Comparison of ENCODE assay signal across 34 cellular contexts in the genomic region with DNA sequence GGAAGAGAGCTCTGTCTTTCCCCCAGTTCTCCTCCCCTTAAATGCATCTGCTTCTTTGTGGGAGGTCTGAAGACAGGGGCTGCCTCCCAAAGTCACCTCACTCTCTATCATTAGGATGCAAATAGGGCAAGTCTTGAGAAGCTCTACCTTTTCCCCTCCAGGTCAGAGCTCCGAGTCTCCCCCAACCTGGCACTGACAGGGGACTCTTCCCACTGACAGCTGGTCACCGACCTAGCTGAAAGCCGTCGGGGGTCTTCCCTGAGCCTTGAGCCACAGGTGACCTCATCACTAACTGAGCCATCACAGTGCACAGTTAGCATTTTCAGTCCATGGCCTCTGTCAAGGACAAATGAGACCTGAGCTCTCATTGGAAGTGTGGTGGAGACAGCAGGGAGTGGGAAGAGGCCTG.
DNase-seq lines count a peak whose midpoint lies in the region; TF ChIP-seq lines count a peak whose summit lies in the region.
"Had no signal": no experiment of that assay in that cellular context is flagged by ENCODE, and none has a peak within 500 bp of the region (broad histone marks: within the 10 kb centered on the region; RNA-seq: fewer than 3 reads in every experiment).

No MANE protein-coding gene starts in this region.

- H3K4me1 ChIP-seq in endodermal cell (ENCODE audit: control insufficient read depth, insufficient read depth, low read length) (no peaks in the 10 kb centered on the region), urinary bladder (ENCODE audit: insufficient read depth) (no peaks in the 10 kb centered on the region)
- H3K4me1 ChIP-seq: parathyroid adenoma, testis had no signal

- no peaks in the 10 kb centered on the region for H3K36me3 ChIP-seq in endodermal cell (ENCODE audit: control insufficient read depth, insufficient read depth, low read length)
- no peaks in the 10 kb centered on the region for H3K36me3 ChIP-seq in urinary bladder (ENCODE audit: insufficient read depth)
- H3K36me3 ChIP-seq: cardiac muscle cell had no signal

- H3K27me3 Mint-ChIP-seq in endodermal cell (ENCODE audit: insufficient read depth), result no peaks in the 10 kb centered on the region
- H3K27me3 Mint-ChIP-seq: activated T-cell treated with anti-CD3 and anti-CD28 coated beads, Interleukin-2, amount 50 U/mL, for 24 hours had no signal

- H3K36me3 Mint-ChIP-seq in endodermal cell (ENCODE audit: low read depth), result no peaks in the 10 kb centered on the region
- H3K36me3 Mint-ChIP-seq: activated naive CD8-positive, alpha-beta T cell treated with anti-CD3 and anti-CD28 coated beads for 36 hours; T-cell had no signal

- H3K9me3 ChIP-seq in endodermal cell (ENCODE audit: control insufficient read depth, low read length), result no peaks in the 10 kb centered on the region
- H3K9me3 ChIP-seq: testis had no signal

- no peak overlapping the region for H3K4me3 ChIP-seq in endodermal cell (ENCODE audit: low read length)
- no peak overlapping the region for H3K4me3 ChIP-seq in urinary bladder (ENCODE audit: low read depth, low read length)
- H3K4me3 ChIP-seq: cardiac muscle cell, coronary artery, smooth muscle cell, testis had no signal

- no peak for TF ChIP-seq CTCF in endodermal cell (conservative IDR thresholded peaks at IDR 0.05)

- no peaks in the 10 kb centered on the region for H3K9me3 Mint-ChIP-seq in endodermal cell
- H3K9me3 Mint-ChIP-seq: activated naive CD8-positive, alpha-beta T cell treated with anti-CD3 and anti-CD28 coated beads for 36 hours; activated T-cell treated with anti-CD3 and anti-CD28 coated beads, Interleukin-2, amount 50 U/mL, for 24 hours; nephron; T-cell had no signal

- peaks cover 16% of the 10 kb centered on the region for H3K4me1 Mint-ChIP-seq in endodermal cell
- H3K4me1 Mint-ChIP-seq: activated naive CD8-positive, alpha-beta T cell treated with anti-CD3 and anti-CD28 coated beads for 36 hours; nephron; T-cell had no signal

- H3K4me3 Mint-ChIP-seq in endodermal cell, result no peak overlapping the region
- H3K4me3 Mint-ChIP-seq: activated naive CD8-positive, alpha-beta T cell treated with anti-CD3 and anti-CD28 coated beads for 36 hours; activated T-cell treated with anti-CD3 and anti-CD28 coated beads, Interleukin-2, amount 50 U/mL, for 24 hours; nephron; T-cell had no signal

- DNase-seq in NCI-H2227 (lab: John Stamatoyannopoulos, UW; ENCODE audit: unreplicated experiment) (peak; percentile 8), NCI-H2227 treated with DMSO at 0.1 percent for 48 hours (lab: John Stamatoyannopoulos, UW) (no peak), endodermal cell (peak; percentile 88), islet precursor cell (peak; percentile 59), NCI-H1930 (lab: John Stamatoyannopoulos, UW) (no peak), HK-2 (ENCODE audit: unreplicated experiment) (no peak), activated T-cell treated with anti-CD3 and anti-CD28 coated beads for 4 hours (no peak)
- DNase-seq: 8988T; activated CD4-positive, alpha-beta T cell treated with anti-CD3 and anti-CD28 coated beads, Interleukin-2, amount 50 U/mL, for 1 hour; activated CD4-positive, CD25-positive, alpha-beta regulatory T cell; activated gamma-delta T cell; activated naive CD8-positive, alpha-beta T cell treated with anti-CD3 and anti-CD28 coated beads for 36 hours; activated T-cell treated with anti-CD3 and anti-CD28 coated beads, Interleukin-2, amount 50 U/mL, for 24 hours; aorta; COR-L47; effector memory CD4-positive, alpha-beta T cell; GF-D8; HCEC 1CT; KG1; left cardiac atrium; NCI-H1105 treated with DMSO at 0.1 percent for 48 hours; NCI-H2081 treated with DMSO at 0.1 percent for 48 hours; NCI-H446; OCI-M1; right cardiac atrium; stimulated activated naive CD8-positive, alpha-beta T cell treated with anti-CD3 and anti-CD28 coated beads, Interleukin-15, Interleukin-2, amounts not matched to agents 100 U/mL and 50 U/mL, for 24 hours; T-cell; testis had no signal

- 11 to 42% methylated on average over 2 to 4 of the region's 4 CpGs for WGBS in endodermal cell (ENCODE audit: insufficient coverage in 1 of 2, insufficient read length in 1 of 2), 2 experiments
- 44% methylated on average over 4 of the region's 4 CpGs for WGBS in urinary bladder

- H3K27ac ChIP-seq in endodermal cell (ENCODE audit: low read depth, low read length) (no peak overlapping the region), urinary bladder (ENCODE audit: low read depth) (peak overlapping the region; percentile 33)
- H3K27ac ChIP-seq: coronary artery, parathyroid adenoma, testis had no signal

- no peak overlapping the region for H3K27ac Mint-ChIP-seq in endodermal cell
- H3K27ac Mint-ChIP-seq: activated naive CD8-positive, alpha-beta T cell treated with anti-CD3 and anti-CD28 coated beads for 36 hours; activated T-cell treated with anti-CD3 and anti-CD28 coated beads, Interleukin-2, amount 50 U/mL, for 24 hours; nephron; T-cell had no signal

- no peaks in the 10 kb centered on the region for H3K27me3 ChIP-seq in endodermal cell (ENCODE audit: control insufficient read depth, insufficient read depth, low read length, poor library complexity, severe bottlenecking)
- H3K27me3 ChIP-seq: cardiac muscle cell, testis had no signal

- H3K9ac ChIP-seq in endodermal cell (ENCODE audit: extremely low read depth, low read length, poor library complexity, severe bottlenecking), result no peak overlapping the region
- H3K9ac ChIP-seq: parathyroid adenoma had no signal

Comparison
In these comparisons a context has a peak if more than half of its experiments do, and no peak if none do; other contexts are left out.
1. DNase-seq: peak in NCI-H2227 (single experiment), endodermal cell (single experiment) and islet precursor cell (single experiment); none in NCI-H2227 treated with DMSO at 0.1 percent for 48 hours (single experiment), NCI-H1930 (0 of 2), HK-2 (single experiment) and activated T-cell treated with anti-CD3 and anti-CD28 coated beads for 4 hours (single experiment).